ENCODE assay signal across 21 cellular contexts in the genomic region with DNA sequence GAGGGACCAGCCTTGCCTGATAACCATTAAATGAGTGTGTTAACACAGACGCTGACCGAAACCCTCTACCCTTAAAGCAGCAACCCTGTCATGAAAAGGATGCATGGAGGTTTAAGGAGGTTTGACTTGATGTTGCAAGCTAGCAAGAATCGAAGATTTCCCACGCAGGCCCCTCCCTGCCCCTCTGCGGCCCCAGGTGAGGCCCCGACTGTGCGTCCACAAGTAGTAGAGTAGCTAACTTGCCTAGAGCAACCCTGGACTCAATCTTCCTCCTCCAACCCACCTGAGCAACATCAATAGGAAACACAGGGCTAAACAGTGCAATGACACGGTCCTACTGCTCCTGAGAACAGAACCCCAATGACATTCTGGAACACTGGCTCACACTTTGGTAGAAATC.
DNase-seq lines count a peak whose midpoint lies in the region; ATAC-seq, FAIRE-seq and TF ChIP-seq lines count a peak whose summit lies in the region.
"Had no signal": no experiment of that assay in that cellular context is flagged by ENCODE, and none has a peak within 500 bp of the region (broad histone marks: within the 10 kb centered on the region; RNA-seq: fewer than 3 reads in every experiment).

No MANE protein-coding gene starts in this region.

- peak overlapping the region; percentile 55 for H3K4me2 ChIP-seq in BLaER1
- no peak overlapping the region for H3K4me2 ChIP-seq in parathyroid adenoma (ENCODE audit: low read length)

- H3K36me3 Mint-ChIP-seq in activated T-cell treated with anti-CD3 and anti-CD28 coated beads, Interleukin-2, amount 50 U/mL, for 4 hours (ENCODE audit: insufficient read depth): no peaks in the 10 kb centered on the region
- H3K36me3 Mint-ChIP-seq: CD8-positive, alpha-beta T cell had no signal

- H2AFZ ChIP-seq in parathyroid adenoma: peak overlapping the region; percentile 35

- H3K27me3 Mint-ChIP-seq in activated T-cell treated with anti-CD3 and anti-CD28 coated beads, Interleukin-2, amount 50 U/mL, for 4 hours (ENCODE audit: low read depth): peaks cover 4% of the 10 kb centered on the region

- DNase-seq in HTR-8/SVneo (ENCODE audit: insufficient read length, low spot score): no peak
- no peak for DNase-seq in HEK293T (ENCODE audit: extremely low spot score)
- no peak for DNase-seq in GM19240 (ENCODE audit: insufficient read length, low spot score)
- no peak for DNase-seq in activated T-cell treated with anti-CD3 and anti-CD28 coated beads, Interleukin-2, amount 50 U/mL, for 4 hours
- no peak for DNase-seq in T-helper 2 cell
- DNase-seq: 8988T; ACHN; Caco-2; Calu3; CD4-positive, alpha-beta T cell; CD8-positive, alpha-beta T cell; DMS79 treated with DMSO at 0.1 percent for 48 hours; GF-D8 had no signal

- POLR2A ChIA-PET in HEK293T (lab: Yijun Ruan, JAX): no interaction called here

- peak; percentile 23 for FAIRE-seq in HTR-8/SVneo (lab: Jason Lieb, UNC)
- FAIRE-seq: A204.1, D721Med, G401.6, GM12891, GM19239 had no signal

- no peaks in the 10 kb centered on the region for H4K20me1 ChIP-seq in BLaER1

- H3K27me3 ChIP-seq in BLaER1 (no peaks in the 10 kb centered on the region), parathyroid adenoma (ENCODE audit: control insufficient read depth, insufficient read depth, low read length) (no peaks in the 10 kb centered on the region)

- no peaks in the 10 kb centered on the region for H3K9me3 ChIP-seq in BLaER1
- no peaks in the 10 kb centered on the region for H3K9me3 ChIP-seq in parathyroid adenoma (ENCODE audit: control insufficient read depth, low read length)
- H3K9me3 ChIP-seq: Caco-2 had no signal

- H3K9me3 Mint-ChIP-seq in activated T-cell treated with anti-CD3 and anti-CD28 coated beads, Interleukin-2, amount 50 U/mL, for 4 hours: no peaks in the 10 kb centered on the region
- H3K9me3 Mint-ChIP-seq: CD4-positive, alpha-beta T cell; CD8-positive, alpha-beta T cell had no signal

- H3K4me1 Mint-ChIP-seq in activated T-cell treated with anti-CD3 and anti-CD28 coated beads, Interleukin-2, amount 50 U/mL, for 4 hours (ENCODE audit: low read depth): no peaks in the 10 kb centered on the region

- no peak for TF ChIP-seq CTCF in parathyroid adenoma (IDR thresholded peaks at IDR 0.05)

- no peaks in the 10 kb centered on the region for H3K79me2 ChIP-seq in parathyroid adenoma

- H3K4me1 ChIP-seq in BLaER1 (peaks cover 20% of the 10 kb centered on the region), parathyroid adenoma (peaks cover 5% of the 10 kb centered on the region)
- H3K4me1 ChIP-seq: Caco-2 had no signal

- H3K9ac ChIP-seq in BLaER1: no peak overlapping the region
- no peak overlapping the region for H3K9ac ChIP-seq in parathyroid adenoma

- CTCF ChIA-PET in HEK293T (lab: Yijun Ruan, JAX): no interaction called here

- H3K27ac ChIP-seq in BLaER1 (no peak overlapping the region), parathyroid adenoma (no peak overlapping the region)
- H3K27ac ChIP-seq: C4-2B had no signal

- ATAC-seq in activated T-cell treated with anti-CD3 and anti-CD28 coated beads, Interleukin-2, amount 50 U/mL, for 4 hours: no peak
- ATAC-seq: CD8-positive, alpha-beta T cell had no signal

- no peak overlapping the region for H3K4me3 ChIP-seq in BLaER1
- H3K4me3 ChIP-seq in parathyroid adenoma (ENCODE audit: low read depth, low read length): no peak overlapping the region

- H3K36me3 ChIP-seq in BLaER1 (no peaks in the 10 kb centered on the region), parathyroid adenoma (ENCODE audit: control insufficient read depth, insufficient read depth, low read length) (no peaks in the 10 kb centered on the region)

- no peak overlapping the region for H3K4me3 Mint-ChIP-seq in activated T-cell treated with anti-CD3 and anti-CD28 coated beads, Interleukin-2, amount 50 U/mL, for 4 hours
- H3K4me3 Mint-ChIP-seq: CD4-positive, alpha-beta T cell; CD8-positive, alpha-beta T cell had no signal

TF ChIP-seq in HEK293T, 16 proteins besides CTCF, POLR2A, EP300 and RAD21:
- no peak for TF ChIP-seq SP1 (IDR thresholded peaks at IDR 0.05)
- TF ChIP-seq FOXM1 (IDR thresholded peaks at IDR 0.05; ENCODE audit: borderline replicate concordance): no peak
- no peak for TF ChIP-seq L3MBTL2 (conservative IDR thresholded peaks at IDR 0.05)
- TF ChIP-seq FOXK2 (IDR thresholded peaks at IDR 0.05): no peak
- TF ChIP-seq, protein P1, sequence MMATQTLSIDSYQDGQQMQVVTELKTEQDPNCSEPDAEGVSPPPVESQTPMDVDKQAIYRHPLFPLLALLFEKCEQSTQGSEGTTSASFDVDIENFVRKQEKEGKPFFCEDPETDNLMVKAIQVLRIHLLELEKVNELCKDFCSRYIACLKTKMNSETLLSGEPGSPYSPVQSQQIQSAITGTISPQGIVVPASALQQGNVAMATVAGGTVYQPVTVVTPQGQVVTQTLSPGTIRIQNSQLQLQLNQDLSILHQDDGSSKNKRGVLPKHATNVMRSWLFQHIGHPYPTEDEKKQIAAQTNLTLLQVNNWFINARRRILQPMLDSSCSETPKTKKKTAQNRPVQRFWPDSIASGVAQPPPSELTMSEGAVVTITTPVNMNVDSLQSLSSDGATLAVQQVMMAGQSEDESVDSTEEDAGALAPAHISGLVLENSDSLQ (IDR thresholded peaks at IDR 0.05): no peak
- TF ChIP-seq SUZ12 (IDR thresholded peaks at IDR 0.05): no peak
- TF ChIP-seq BHLHE40 (IDR thresholded peaks at IDR 0.05; ENCODE audit: borderline replicate concordance): no peak
- no peak for TF ChIP-seq NFRKB (IDR thresholded peaks at IDR 0.05)
- TF ChIP-seq TARDBP (IDR thresholded peaks at IDR 0.05): no peak
- TF ChIP-seq CTBP1 (IDR thresholded peaks at IDR 0.05; ENCODE audit: borderline replicate concordance): no peak
- no peak for TF ChIP-seq FOXA1 (IDR thresholded peaks at IDR 0.05)
- TF ChIP-seq LEF1 (IDR thresholded peaks at IDR 0.05; ENCODE audit: borderline replicate concordance): no peak
- no peak for TF ChIP-seq ELF4 (IDR thresholded peaks at IDR 0.05)
- TF ChIP-seq HDGF (IDR thresholded peaks at IDR 0.05; ENCODE audit: borderline replicate concordance): no peak
- no peak for TF ChIP-seq ZNF384 (IDR thresholded peaks at IDR 0.05)
